In the genomic region with DNA sequence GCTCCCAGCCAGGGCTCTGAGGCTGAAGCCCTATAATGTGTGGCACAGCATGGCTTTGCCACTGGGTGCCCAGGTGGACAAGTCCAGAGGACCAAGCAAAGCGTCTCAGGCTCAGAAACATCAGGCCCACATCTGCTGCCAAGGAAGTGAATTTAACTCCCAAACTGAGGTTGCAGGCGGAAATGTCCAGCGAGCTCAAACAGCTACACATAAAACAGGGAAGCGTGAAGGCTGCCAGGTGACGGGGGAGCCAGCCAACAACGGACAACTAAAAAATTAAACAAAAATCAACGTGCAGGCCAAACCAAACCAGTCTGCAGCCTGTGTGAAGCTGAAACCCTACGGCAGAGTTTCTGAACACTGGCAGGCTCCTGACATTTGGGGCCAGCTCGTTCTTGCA, we compare ENCODE assay signal across 18 cellular contexts. TPM values are rescaled to one million over a fixed set of nuclear protein-coding genes. Genes with fewer than 3 reads are reported as not detected.
DNase-seq lines count a peak whose midpoint lies in the region; ATAC-seq and TF ChIP-seq lines count a peak whose summit lies in the region.
"Had no signal": no experiment of that assay in that cellular context is flagged by ENCODE, and none has a peak within 500 bp of the region (broad histone marks: within the 10 kb centered on the region; RNA-seq: fewer than 3 reads in every experiment).

No MANE protein-coding gene starts in this region.

- peaks cover 61% of the 10 kb centered on the region for H3K4me1 ChIP-seq in stomach smooth muscle (ENCODE audit: control insufficient read depth, insufficient read depth, low read length)
- peaks cover 6% of the 10 kb centered on the region for H3K4me1 ChIP-seq in CD8-positive, alpha-beta T cell (ENCODE audit: insufficient read depth, low read length)

- peaks cover 35% of the 10 kb centered on the region for H3K4me1 Mint-ChIP-seq in activated CD4-positive, alpha-beta T cell treated with anti-CD3 and anti-CD28 coated beads, Interleukin-2, amount 10 ng/mL, durations not matched to agents 24 days and 14 days
- peaks cover 15% of the 10 kb centered on the region for H3K4me1 Mint-ChIP-seq in CD8-positive, alpha-beta T cell (ENCODE audit: low read depth)
- peaks cover 23 to 60% of the 10 kb centered on the region in 2 donors for H3K4me1 Mint-ChIP-seq in stimulated activated naive B cell treated with anti-CD40 and anti-IgM and Interleukin-4, amounts not matched to agents 10 μg/mL and 1 μg/mL and 100 μg/mL, for 72 hours

- peak overlapping the region; percentile 31 for H3K4me3 Mint-ChIP-seq in activated CD4-positive, alpha-beta T cell treated with anti-CD3 and anti-CD28 coated beads, Interleukin-2, amount 10 ng/mL, durations not matched to agents 24 days and 14 days
- H3K4me3 Mint-ChIP-seq in CD8-positive, alpha-beta T cell: no peak overlapping the region
- H3K4me3 Mint-ChIP-seq in stimulated activated naive B cell treated with anti-CD40 and anti-IgM and Interleukin-4, amounts not matched to agents 10 μg/mL and 1 μg/mL and 100 μg/mL, for 72 hours: no peak overlapping the region

- no peak for ATAC-seq in CD8-positive, alpha-beta T cell
- ATAC-seq in stimulated activated naive B cell treated with anti-CD40 and anti-IgM and Interleukin-4, amounts not matched to agents 10 μg/mL and 1 μg/mL and 100 μg/mL, for 72 hours (replicated peaks): no peak

- H3K27ac ChIP-seq in SK-N-MC: peak overlapping the region; percentile 19; the same call in 1 of the 2 replicates
- H3K27ac ChIP-seq in stomach smooth muscle (ENCODE audit: low read length): peak overlapping the region; percentile 58
- no peak overlapping the region for H3K27ac ChIP-seq in CD8-positive, alpha-beta T cell (ENCODE audit: low read depth, low read length)

- H3K27me3 Mint-ChIP-seq in activated CD4-positive, alpha-beta T cell treated with anti-CD3 and anti-CD28 coated beads, Interleukin-2, amount 10 ng/mL, durations not matched to agents 24 days and 14 days: no peaks in the 10 kb centered on the region
- H3K27me3 Mint-ChIP-seq in CD8-positive, alpha-beta T cell (ENCODE audit: low read depth): no peaks in the 10 kb centered on the region
- no peaks in the 10 kb centered on the region for H3K27me3 Mint-ChIP-seq in stimulated activated naive B cell treated with anti-CD40 and anti-IgM and Interleukin-4, amounts not matched to agents 10 μg/mL and 1 μg/mL and 100 μg/mL, for 72 hours
- H3K27me3 Mint-ChIP-seq: CD8-positive, alpha-beta memory T cell had no signal

- H3K36me3 Mint-ChIP-seq in activated CD4-positive, alpha-beta T cell treated with anti-CD3 and anti-CD28 coated beads, Interleukin-2, amount 10 ng/mL, durations not matched to agents 24 days and 14 days (ENCODE audit: low read depth): peaks cover 23% of the 10 kb centered on the region
- H3K36me3 Mint-ChIP-seq in CD8-positive, alpha-beta T cell: no peaks in the 10 kb centered on the region
- H3K36me3 Mint-ChIP-seq in stimulated activated naive B cell treated with anti-CD40 and anti-IgM and Interleukin-4, amounts not matched to agents 10 μg/mL and 1 μg/mL and 100 μg/mL, for 72 hours: peaks cover 14% of the 10 kb centered on the region in 2 donors
- H3K36me3 Mint-ChIP-seq: CD8-positive, alpha-beta memory T cell had no signal

- H3K9me3 ChIP-seq in SK-N-MC (ENCODE audit: low read depth, low read length): no peaks in the 10 kb centered on the region
- H3K9me3 ChIP-seq in stomach smooth muscle (ENCODE audit: control insufficient read depth in 2 of 2, low read length in 2 of 2): no peaks in the 10 kb centered on the region
- H3K9me3 ChIP-seq in CD8-positive, alpha-beta T cell (ENCODE audit: low read length): no peaks in the 10 kb centered on the region

- H3K36me3 ChIP-seq in SK-N-MC (ENCODE audit: insufficient read depth, low read length) (peaks cover 35% of the 10 kb centered on the region; the same call in 1 of the 2 replicates), stomach smooth muscle (ENCODE audit: control insufficient read depth in 2 of 2, insufficient read depth in 2 of 2, low read length in 2 of 2) (no peaks in the 10 kb centered on the region)
- H3K36me3 ChIP-seq in CD8-positive, alpha-beta T cell (ENCODE audit: insufficient read depth, low read length): no peaks in the 10 kb centered on the region

- DNase-seq in activated CD4-positive, alpha-beta T cell treated with anti-CD3 and anti-CD28 coated beads, Interleukin-2, amount 10 ng/mL, durations not matched to agents 24 days and 14 days: no peak
- DNase-seq in activated CD4-positive, alpha-beta T cell treated with anti-CD3 and anti-CD28 coated beads, Interleukin-2, amount 50 U/mL, for 48 hours: no peak
- no peak for DNase-seq in SK-N-MC (ENCODE audit: low read depth, low spot score)
- DNase-seq in kidney tubule cell (ENCODE audit: low spot score): peak; percentile 27
- no peak for DNase-seq in CD8-positive, alpha-beta T cell
- DNase-seq in stimulated activated naive B cell treated with anti-CD40 and anti-IgM and Interleukin-4, amounts not matched to agents 10 μg/mL and 1 μg/mL and 100 μg/mL, for 72 hours: no peak
- DNase-seq in inferior parietal cortex (ENCODE audit: extremely low spot score): no peak
- DNase-seq: activated CD8-positive, alpha-beta memory T cell treated with anti-CD3 and anti-CD28 coated beads for 24 hours; activated naive CD4-positive, alpha-beta T cell treated with anti-CD3 and anti-CD28 coated beads for 36 hours; CD8-positive, alpha-beta memory T cell; central memory CD4-positive, alpha-beta T cell; KBM-7; NCI-H1417 treated with DMSO at 0.1 percent for 48 hours; NCI-H345 had no signal

- H3K9me3 Mint-ChIP-seq in activated CD4-positive, alpha-beta T cell treated with anti-CD3 and anti-CD28 coated beads, Interleukin-2, amount 10 ng/mL, durations not matched to agents 24 days and 14 days: no peaks in the 10 kb centered on the region
- no peaks in the 10 kb centered on the region for H3K9me3 Mint-ChIP-seq in CD8-positive, alpha-beta T cell
- no peaks in the 10 kb centered on the region for H3K9me3 Mint-ChIP-seq in stimulated activated naive B cell treated with anti-CD40 and anti-IgM and Interleukin-4, amounts not matched to agents 10 μg/mL and 1 μg/mL and 100 μg/mL, for 72 hours
- H3K9me3 Mint-ChIP-seq: activated naive CD4-positive, alpha-beta T cell treated with anti-CD3 and anti-CD28 coated beads for 36 hours; CD8-positive, alpha-beta memory T cell had no signal

- no peak overlapping the region for H3K4me3 ChIP-seq in SK-N-MC
- H3K4me3 ChIP-seq in stomach smooth muscle (ENCODE audit: low read length in 2 of 2): peak overlapping the region in 1 of 2 donors; percentile 60
- H3K4me3 ChIP-seq in CD8-positive, alpha-beta T cell (ENCODE audit: low read depth, low read length): no peak overlapping the region

- CTCF ChIA-PET in CD8-positive, alpha-beta T cell (lab: Charles Lee): interaction anchor here (0.8 to 5.1 kb wide), 3 partner anchors 8 to 237 kb away, joined by 3 to 24 read pairs (median 3); no protein-coding TSS in a partner anchor

- no peaks in the 10 kb centered on the region for H3K27me3 ChIP-seq in stomach smooth muscle (ENCODE audit: control insufficient read depth in 1 of 2, insufficient read depth in 2 of 2, low read length in 2 of 2)
- H3K27me3 ChIP-seq in CD8-positive, alpha-beta T cell (ENCODE audit: insufficient read depth, low read length): no peaks in the 10 kb centered on the region

- H3K27ac Mint-ChIP-seq in activated CD4-positive, alpha-beta T cell treated with anti-CD3 and anti-CD28 coated beads, Interleukin-2, amount 10 ng/mL, durations not matched to agents 24 days and 14 days: no peak overlapping the region
- H3K27ac Mint-ChIP-seq in CD8-positive, alpha-beta T cell: no peak overlapping the region
- H3K27ac Mint-ChIP-seq in stimulated activated naive B cell treated with anti-CD40 and anti-IgM and Interleukin-4, amounts not matched to agents 10 μg/mL and 1 μg/mL and 100 μg/mL, for 72 hours: no peak overlapping the region
- H3K27ac Mint-ChIP-seq: activated naive CD4-positive, alpha-beta T cell treated with anti-CD3 and anti-CD28 coated beads for 36 hours had no signal

- POLR2A ChIA-PET in CD8-positive, alpha-beta T cell (lab: Charles Lee): interaction anchor here (0.8 kb wide), 1 partner anchor 50 kb away, joined by 3 read pairs; no protein-coding TSS in a partner anchor

- TF ChIP-seq CTCF in CD8-positive, alpha-beta T cell (IDR thresholded peaks at IDR 0.05): no peak

- no peak overlapping the region for H3K9ac ChIP-seq in SK-N-MC (ENCODE audit: insufficient read length)
- no peak overlapping the region for H3K9ac ChIP-seq in stomach smooth muscle (ENCODE audit: low read length in 2 of 2)

- intact Hi-C loops in activated CD4-positive, alpha-beta T cell treated with anti-CD3 and anti-CD28 coated beads, Interleukin-2, amount 10 ng/mL, durations not matched to agents 24 days and 14 days (cut with micrococcal nuclease): no loop called here
- intact Hi-C loops in CD8-positive, alpha-beta T cell (cut with DNase I, micrococcal nuclease): no loop called here

RNA-seq across cellular contexts. Expression of gene TK1, which starts 2.5 kb away (rescaled TPM):
- total RNA-seq in activated CD4-positive, alpha-beta T cell treated with anti-CD3 and anti-CD28 coated beads, Interleukin-2, amount 10 ng/mL, durations not matched to agents 24 days and 14 days: 66.7 and 69.0 TPM in 2 replicates
- total RNA-seq in CD8-positive, alpha-beta T cell: 1 to 10 TPM in 1 of 2 experiments, under 1 TPM in 1; 0.76 to 1.1 TPM

RNA-seq across cellular contexts. Expression of gene AFMID, which starts 2.9 kb away (rescaled TPM):
- total RNA-seq in activated CD4-positive, alpha-beta T cell treated with anti-CD3 and anti-CD28 coated beads, Interleukin-2, amount 10 ng/mL, durations not matched to agents 24 days and 14 days: 31.0 and 33.4 TPM in 2 replicates
- total RNA-seq in CD8-positive, alpha-beta T cell: under 1 TPM; 0.65 to 0.92 TPM

RNA-seq across cellular contexts. Expression of gene SYNGR2, which starts 15.9 kb away (rescaled TPM):
- total RNA-seq in activated CD4-positive, alpha-beta T cell treated with anti-CD3 and anti-CD28 coated beads, Interleukin-2, amount 10 ng/mL, durations not matched to agents 24 days and 14 days: 123 and 125 TPM in 2 replicates
- total RNA-seq in CD8-positive, alpha-beta T cell: 10 to 100 TPM; 36.4 to 36.7 TPM

RNA-seq across cellular contexts. Expression of gene BIRC5, which starts 29.7 kb away (rescaled TPM):
- 38.7 and 40.6 TPM in 2 replicates for total RNA-seq in activated CD4-positive, alpha-beta T cell treated with anti-CD3 and anti-CD28 coated beads, Interleukin-2, amount 10 ng/mL, durations not matched to agents 24 days and 14 days
- total RNA-seq in CD8-positive, alpha-beta T cell: under 1 TPM; 0.17 to 0.41 TPM

RNA-seq across cellular contexts. Expression of gene C17orf99, which starts 38.1 kb away (rescaled TPM):
- not detected in 2 replicates for total RNA-seq in activated CD4-positive, alpha-beta T cell treated with anti-CD3 and anti-CD28 coated beads, Interleukin-2, amount 10 ng/mL, durations not matched to agents 24 days and 14 days
- not detected for total RNA-seq in CD8-positive, alpha-beta T cell
- total RNA-seq: A172; activated naive CD4-positive, alpha-beta T cell treated with anti-CD3 and anti-CD28 coated beads for 36 hours; CD8-positive, alpha-beta memory T cell; glomerular endothelial cell; kidney epithelial cell had no signal

Comparison
In these comparisons a context has a peak if more than half of its experiments do, and no peak if none do; other contexts are left out.
1. RNA of gene TK1, which starts 2.5 kb away (total RNA-seq): 66.7 to 69.0 TPM in activated CD4-positive, alpha-beta T cell treated with anti-CD3 and anti-CD28 coated beads, Interleukin-2, amount 10 ng/mL, durations not matched to agents 24 days and 14 days; 0.76 to 1.1 TPM in CD8-positive, alpha-beta T cell; every median in the first group is over 10 times any median in the second.
2. RNA of gene AFMID, which starts 2.9 kb away (total RNA-seq): 31.0 to 33.4 TPM in activated CD4-positive, alpha-beta T cell treated with anti-CD3 and anti-CD28 coated beads, Interleukin-2, amount 10 ng/mL, durations not matched to agents 24 days and 14 days; 0.65 to 0.92 TPM in CD8-positive, alpha-beta T cell; every median in the first group is over 10 times any median in the second.